ENCODE assay signal across 9 cellular contexts in genomic region chr16:20675488-20676267, GRCh38. TPM values are rescaled to one million over a fixed set of nuclear protein-coding genes. Genes with fewer than 3 reads are reported as not detected.
A peak's percentile ranks its signal among the peaks of the same experiment; 100 is the strongest.
DNase-seq lines count a peak whose midpoint lies in the region; ATAC-seq and TF ChIP-seq lines count a peak whose summit lies in the region.
"Had no signal": no experiment of that assay in that cellular context is flagged by ENCODE, and none has a peak within 500 bp of the region (broad histone marks: within the 10 kb centered on the region; RNA-seq: fewer than 3 reads in every experiment).

No MANE protein-coding gene starts in this region.

- DNase-seq in Daoy (ENCODE audit: low read depth) (peak; percentile 5), RWPE1 (ENCODE audit: low spot score) (peak; percentile 45), type B pancreatic cell (ENCODE audit: extremely low spot score, unreplicated experiment) (no peak), OCI-LY7 (ENCODE audit: low spot score) (no peak), NCI-H1436 (lab: John Stamatoyannopoulos, UW) (no peak)

- H3K27ac ChIP-seq in RWPE1 (no peak overlapping the region; the same call in 1 of the 2 replicates), mucosa of rectum (ENCODE audit: low read depth in 2 of 2, low read length in 2 of 2) (peak overlapping the region; percentile 88 to 91), OCI-LY7 (ENCODE audit: low read depth, low read length, poor library complexity, severe bottlenecking) (no peak overlapping the region)

- peaks cover 45% of the 10 kb centered on the region for H3K4me1 Mint-ChIP-seq in type B pancreatic cell (ENCODE audit: unreplicated experiment)

- peak overlapping the region; percentile 88 for H3K4me3 Mint-ChIP-seq in type B pancreatic cell

- POLR2A ChIA-PET in RWPE1 (lab: Yijun Ruan, JAX; ENCODE audit: low non-redundant PET) (no interaction called here), OCI-LY7 (lab: Charles Lee) (no interaction called here)

- CTCF ChIA-PET in RWPE1 (lab: Yijun Ruan, JAX) (interaction anchor here (0.8 kb wide), 1 partner anchor 66 kb away, joined by 3 read pairs; the partner anchor contains the start of gene THUMPD1), OCI-LY7 (lab: Charles Lee; ENCODE audit: unreplicated experiment) (no interaction called here)

- no peaks in the 10 kb centered on the region for H4K20me1 ChIP-seq in OCI-LY7 (ENCODE audit: insufficient read depth, low read length)

- ATAC-seq in HG02885 (IDR thresholded peaks at IDR 0.05; ENCODE audit: poor library complexity, unreplicated experiment): peak; percentile 65

- H3K36me3 Mint-ChIP-seq in type B pancreatic cell: no peaks in the 10 kb centered on the region

- H3K9ac ChIP-seq in endocrine pancreas (ENCODE audit: control insufficient read depth, insufficient read depth, low read length): peak overlapping the region; percentile 17
- peak overlapping the region; percentile 60 to 74 for H3K9ac ChIP-seq in mucosa of rectum (ENCODE audit: low read depth in 1 of 2, low read length in 2 of 2)

- intact Hi-C loops in OCI-LY7 (cut with micrococcal nuclease; ENCODE audit: unreplicated experiment): no loop called here

- TF ChIP-seq CTCF in RWPE1 (conservative IDR thresholded peaks at IDR 0.05; ENCODE audit: low read depth): no peak
- no peak for TF ChIP-seq CTCF in type B pancreatic cell (conservative IDR thresholded peaks at IDR 0.05)
- no peak for TF ChIP-seq CTCF in OCI-LY7 (conservative IDR thresholded peaks at IDR 0.05; ENCODE audit: low read length)

- H3K27me3 ChIP-seq in endocrine pancreas (ENCODE audit: control insufficient read depth, insufficient read depth, low read length) (no peaks in the 10 kb centered on the region), mucosa of rectum (ENCODE audit: control insufficient read depth in 2 of 2, insufficient read depth in 2 of 2, low read length in 2 of 2) (no peaks in the 10 kb centered on the region)

- H3K4me1 ChIP-seq in endocrine pancreas (ENCODE audit: control insufficient read depth, insufficient read depth, low read length) (no peaks in the 10 kb centered on the region), mucosa of rectum (ENCODE audit: control insufficient read depth in 2 of 2, insufficient read depth in 2 of 2, low read length in 2 of 2) (peaks cover 21 to 27% of the 10 kb centered on the region in 2 donors), OCI-LY7 (ENCODE audit: insufficient read depth, low read length, poor library complexity, severe bottlenecking) (no peaks in the 10 kb centered on the region)

- no peaks in the 10 kb centered on the region for H3K9me3 Mint-ChIP-seq in type B pancreatic cell

- peak overlapping the region; percentile 91 for H3K27ac Mint-ChIP-seq in type B pancreatic cell

- H2AFZ ChIP-seq in OCI-LY7 (ENCODE audit: low read length): no peak overlapping the region

- no peaks in the 10 kb centered on the region for H3K27me3 Mint-ChIP-seq in type B pancreatic cell

- H3K9me2 ChIP-seq in OCI-LY7 (ENCODE audit: insufficient read depth, low read length): no peaks in the 10 kb centered on the region

- peak overlapping the region; percentile 72 for H3K4me3 ChIP-seq in endocrine pancreas (ENCODE audit: control insufficient read depth, insufficient read depth, low read length)
- H3K4me3 ChIP-seq in mucosa of rectum (ENCODE audit: low read length in 2 of 2): peak overlapping the region; percentile 61 to 75
- H3K4me3 ChIP-seq in OCI-LY7 (ENCODE audit: low read depth, low read length, poor library complexity, severe bottlenecking): no peak overlapping the region

- no peaks in the 10 kb centered on the region for H3K36me3 ChIP-seq in endocrine pancreas (ENCODE audit: control insufficient read depth, insufficient read depth, low read length)
- H3K36me3 ChIP-seq in mucosa of rectum (ENCODE audit: control insufficient read depth in 2 of 2, insufficient read depth in 2 of 2, low read length in 2 of 2): no peaks in the 10 kb centered on the region
- H3K36me3 ChIP-seq in OCI-LY7 (ENCODE audit: insufficient read depth, low read length): no peaks in the 10 kb centered on the region

- H3K79me2 ChIP-seq in OCI-LY7 (ENCODE audit: insufficient read depth, low read depth, low read length): no peaks in the 10 kb centered on the region

- no peak overlapping the region for H3K4me2 ChIP-seq in OCI-LY7 (ENCODE audit: low read length)

- no TSS peak for BruUV-seq in OCI-LY7 (replicated peaks; lab: Mats Ljungman, UMichigan)

- H3K9me3 ChIP-seq in endocrine pancreas (ENCODE audit: control insufficient read depth, low read length): no peaks in the 10 kb centered on the region
- no peaks in the 10 kb centered on the region for H3K9me3 ChIP-seq in mucosa of rectum (ENCODE audit: control insufficient read depth in 2 of 2, low read length in 2 of 2)
- no peaks in the 10 kb centered on the region for H3K9me3 ChIP-seq in OCI-LY7 (ENCODE audit: low read length)

RNA-seq across cellular contexts. Expression of gene ACSM1, which starts 21.8 kb away (rescaled TPM):
- total RNA-seq in Daoy (2014; rRNA removed; shearing (Covaris generic)): not detected in 2 replicates
- total RNA-seq in type B pancreatic cell (ENCODE audit: low replicate concordance): 0.36 TPM in 1 of 2 replicates, not detected in the other
- not detected in 2 replicates for total RNA-seq in OCI-LY7 (2014; rRNA removed; shearing (Covaris generic))
- not detected in 2 replicates for total RNA-seq in OCI-LY7 (2022)
- total RNA-seq: lung microvascular endothelial cell had no signal

Comparison
In these comparisons a context has a peak if more than half of its experiments do, and no peak if none do; other contexts are left out.
1. DNase-seq: peak in Daoy (single experiment) and RWPE1 (single experiment); none in type B pancreatic cell (single experiment), OCI-LY7 (single experiment) and NCI-H1436 (single experiment).
2. H3K27ac ChIP-seq: peak in mucosa of rectum (2 of 2); none in RWPE1 (single experiment) and OCI-LY7 (single experiment).